ENCODE assay signal across 22 cellular contexts in the genomic region with DNA sequence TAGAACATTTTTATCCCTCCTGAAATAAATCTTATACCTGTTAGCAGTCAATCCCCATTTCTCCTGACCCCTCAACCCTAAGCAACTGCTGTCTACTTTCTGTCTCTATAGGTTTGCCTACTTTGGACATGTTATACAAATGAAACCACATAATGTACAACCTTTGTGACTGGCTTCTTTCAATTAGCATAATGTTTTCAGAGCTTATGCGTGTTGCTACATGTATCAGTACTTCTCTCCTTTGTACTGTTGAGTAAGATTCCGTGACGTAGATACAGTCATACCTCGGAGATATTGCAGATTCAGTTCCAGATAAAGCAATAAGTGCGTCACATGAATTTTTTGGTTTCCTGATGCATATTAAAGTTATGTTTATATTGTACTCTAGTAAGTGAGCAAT.
DNase-seq lines count a peak whose midpoint lies in the region; ATAC-seq and TF ChIP-seq lines count a peak whose summit lies in the region.
"Had no signal": no experiment of that assay in that cellular context is flagged by ENCODE, and none has a peak within 500 bp of the region (broad histone marks: within the 10 kb centered on the region; RNA-seq: fewer than 3 reads in every experiment).

No MANE protein-coding gene starts in this region.

- H2AFZ ChIP-seq in PC-3 (ENCODE audit: low read length) = no peak overlapping the region

- no peaks in the 10 kb centered on the region for H3K27me3 ChIP-seq in PC-3 (ENCODE audit: low read length)
- no peaks in the 10 kb centered on the region for H3K27me3 ChIP-seq in esophagus (ENCODE audit: control insufficient read depth in 1 of 2, insufficient read depth in 2 of 2, low read length in 2 of 2)
- H3K27me3 ChIP-seq: colonic mucosa, SJCRH30 had no signal

- H3K79me2 ChIP-seq in PC-3 (ENCODE audit: low read length) = no peaks in the 10 kb centered on the region

- no TSS peak for BruUV-seq in PC-3 (replicated peaks; lab: Mats Ljungman, UMichigan)

- H3F3A ChIP-seq in PC-3 (ENCODE audit: low read length, unreplicated experiment) = no peaks in the 10 kb centered on the region

- H3K27ac Mint-ChIP-seq in activated CD4-positive, alpha-beta T cell treated with anti-CD3 and anti-CD28 coated beads for 36 hours = no peak overlapping the region
- H3K27ac Mint-ChIP-seq in stimulated activated naive CD8-positive, alpha-beta T cell treated with anti-CD3 and anti-CD28 coated beads, Interleukin-15, amount 100 ng/mL, for 72 hours = no peak overlapping the region
- no peak overlapping the region for H3K27ac Mint-ChIP-seq in osteocyte (ENCODE audit: unreplicated experiment)
- H3K27ac Mint-ChIP-seq: activated naive CD4-positive, alpha-beta T cell treated with anti-CD3 and anti-CD28 coated beads, Interleukin-2, amount 50 U/mL, for 72 hours; nephron progenitor cell; progenitor cell of endocrine pancreas; T-helper 1 cell treated with Interleukin-12 subunit alpha and Interleukin-12 subunit beta and Interleukin-4 antibody, amounts not matched to agents 30 μg/mL and 1 μg/mL, for 36 hours had no signal

- peaks cover 2% of the 10 kb centered on the region for H3K9me3 Mint-ChIP-seq in activated CD4-positive, alpha-beta T cell treated with anti-CD3 and anti-CD28 coated beads for 36 hours (ENCODE audit: low read depth)
- H3K9me3 Mint-ChIP-seq in stimulated activated naive CD8-positive, alpha-beta T cell treated with anti-CD3 and anti-CD28 coated beads, Interleukin-15, amount 100 ng/mL, for 72 hours = peaks cover 9 to 12% of the 10 kb centered on the region in 2 donors
- H3K9me3 Mint-ChIP-seq in osteocyte (ENCODE audit: unreplicated experiment) = peaks cover 9% of the 10 kb centered on the region

- H3K27ac ChIP-seq in PC-3 (ENCODE audit: low read length) (peak overlapping the region; percentile 67), esophagus (ENCODE audit: low read depth in 2 of 2, low read length in 1 of 2) (peak overlapping the region; percentile 65 to 84)
- H3K27ac ChIP-seq: colonic mucosa, HL-60, SJCRH30 had no signal

- peak; percentile 12 for ATAC-seq in activated CD4-positive, alpha-beta T cell treated with anti-CD3 and anti-CD28 coated beads for 36 hours
- ATAC-seq in PC-3 (no peak), HG02610 (IDR thresholded peaks at IDR 0.05; ENCODE audit: unreplicated experiment) (no peak)
- no peak for ATAC-seq in stimulated activated naive CD8-positive, alpha-beta T cell treated with anti-CD3 and anti-CD28 coated beads, Interleukin-15, amount 100 ng/mL, for 72 hours
- ATAC-seq: activated naive CD4-positive, alpha-beta T cell treated with anti-CD3 and anti-CD28 coated beads, Interleukin-2, amount 50 U/mL, for 72 hours; left colon had no signal

- CTCF ChIA-PET in activated CD4-positive, alpha-beta T cell treated with anti-CD3 and anti-CD28 coated beads for 36 hours (lab: Charles Lee) = interaction anchor here (1.4 kb wide), 1 partner anchor 50 kb away, joined by 3 read pairs; no protein-coding TSS in a partner anchor
- CTCF ChIA-PET in PC-3 (lab: Charles Lee) = no interaction called here

- H3K4me1 ChIP-seq in PC-3 (ENCODE audit: insufficient read depth, low read length) = peaks cover 7% of the 10 kb centered on the region
- peaks cover 0 to 5% of the 10 kb centered on the region in 2 donors for H3K4me1 ChIP-seq in esophagus (ENCODE audit: control insufficient read depth in 2 of 2, insufficient read depth in 2 of 2, low read length in 1 of 2)
- H3K4me1 ChIP-seq: colonic mucosa, SJCRH30 had no signal

- no peak overlapping the region for H3K4me3 Mint-ChIP-seq in activated CD4-positive, alpha-beta T cell treated with anti-CD3 and anti-CD28 coated beads for 36 hours
- H3K4me3 Mint-ChIP-seq in stimulated activated naive CD8-positive, alpha-beta T cell treated with anti-CD3 and anti-CD28 coated beads, Interleukin-15, amount 100 ng/mL, for 72 hours = no peak overlapping the region
- no peak overlapping the region for H3K4me3 Mint-ChIP-seq in osteocyte (ENCODE audit: unreplicated experiment)
- H3K4me3 Mint-ChIP-seq: nephron progenitor cell; T-helper 1 cell treated with Interleukin-12 subunit alpha and Interleukin-12 subunit beta and Interleukin-4 antibody, amounts not matched to agents 30 μg/mL and 1 μg/mL, for 36 hours had no signal

- H3K9me3 ChIP-seq in PC-3 (ENCODE audit: low read length) = no peaks in the 10 kb centered on the region
- H3K9me3 ChIP-seq in esophagus (ENCODE audit: control insufficient read depth in 2 of 2, insufficient read depth in 1 of 2, low read depth in 1 of 2, low read length in 1 of 2) = no peaks in the 10 kb centered on the region
- H3K9me3 ChIP-seq: colonic mucosa, SJCRH30 had no signal

- DNase-seq in activated CD4-positive, alpha-beta T cell treated with anti-CD3 and anti-CD28 coated beads for 36 hours = no peak
- no peak for DNase-seq in activated CD4-positive, alpha-beta T cell treated with anti-CD3 and anti-CD28 coated beads for 1 hour
- peak; percentile 19 for DNase-seq in PC-3
- DNase-seq in ureter (ENCODE audit: low spot score) = peak; percentile 38
- no peak for DNase-seq in stimulated activated naive CD8-positive, alpha-beta T cell treated with anti-CD3 and anti-CD28 coated beads, Interleukin-15, amount 100 ng/mL, for 72 hours
- no peak for DNase-seq in osteocyte (ENCODE audit: extremely low spot score, unreplicated experiment)
- DNase-seq: DMS53; left colon; midbrain; MV-4-11; NCI-H2081; NCI-H510A treated with DMSO at 0.1 percent for 48 hours; nephron progenitor cell; SJCRH30; stimulated activated CD4-positive, alpha-beta T cell treated with anti-CD3 and anti-CD28 coated beads, Interleukin-4, amount 100 ng/mL, for 24 hours had no signal

- 0 out of 2 replicates have a peak overlapping the region, but pooled peaks have one; percentile 17 for H3K9ac ChIP-seq in PC-3 (ENCODE audit: low read length)

- H4K20me1 ChIP-seq in PC-3 (ENCODE audit: low read length) = no peaks in the 10 kb centered on the region

- TF ChIP-seq CTCF in PC-3 (conservative IDR thresholded peaks at IDR 0.05; ENCODE audit: low read depth, low read length) (no peak), osteocyte (IDR thresholded peaks at IDR 0.05) (no peak)

- no peaks in the 10 kb centered on the region for H3K27me3 Mint-ChIP-seq in activated CD4-positive, alpha-beta T cell treated with anti-CD3 and anti-CD28 coated beads for 36 hours
- H3K27me3 Mint-ChIP-seq in stimulated activated naive CD8-positive, alpha-beta T cell treated with anti-CD3 and anti-CD28 coated beads, Interleukin-15, amount 100 ng/mL, for 72 hours = no peaks in the 10 kb centered on the region
- H3K27me3 Mint-ChIP-seq in osteocyte (ENCODE audit: unreplicated experiment) = peaks cover 5% of the 10 kb centered on the region
- H3K27me3 Mint-ChIP-seq: progenitor cell of endocrine pancreas had no signal

- H3K36me3 Mint-ChIP-seq in activated CD4-positive, alpha-beta T cell treated with anti-CD3 and anti-CD28 coated beads for 36 hours (ENCODE audit: low read depth) = peaks cover 2% of the 10 kb centered on the region
- no peaks in the 10 kb centered on the region for H3K36me3 Mint-ChIP-seq in osteocyte (ENCODE audit: unreplicated experiment)
- H3K36me3 Mint-ChIP-seq: activated naive CD4-positive, alpha-beta T cell treated with anti-CD3 and anti-CD28 coated beads, Interleukin-2, amount 50 U/mL, for 72 hours had no signal

- no peak overlapping the region for H3K4me2 ChIP-seq in PC-3 (ENCODE audit: low read length)

- H3K4me3 ChIP-seq in PC-3 (ENCODE audit: low read length) = no peak overlapping the region
- no peak overlapping the region for H3K4me3 ChIP-seq in esophagus (ENCODE audit: low read depth in 1 of 2, low read length in 2 of 2)
- H3K4me3 ChIP-seq: colonic mucosa, SJCRH30 had no signal

- 49 to 58% methylated on average over 5 of the region's 5 CpGs for WGBS in esophagus, 2 donors

- no peaks in the 10 kb centered on the region for H3K9me2 ChIP-seq in PC-3 (replicated peaks; ENCODE audit: low read length)

- POLR2A ChIA-PET in activated CD4-positive, alpha-beta T cell treated with anti-CD3 and anti-CD28 coated beads for 36 hours (lab: Charles Lee) = no interaction called here
- POLR2A ChIA-PET in PC-3 (lab: Charles Lee; ENCODE audit: unreplicated experiment) = interaction anchor here (0.6 kb wide), 1 partner anchor 154 kb away, joined by 4 read pairs; no protein-coding TSS in a partner anchor

- no peaks in the 10 kb centered on the region for H3K4me1 Mint-ChIP-seq in activated CD4-positive, alpha-beta T cell treated with anti-CD3 and anti-CD28 coated beads for 36 hours
- no peaks in the 10 kb centered on the region for H3K4me1 Mint-ChIP-seq in stimulated activated naive CD8-positive, alpha-beta T cell treated with anti-CD3 and anti-CD28 coated beads, Interleukin-15, amount 100 ng/mL, for 72 hours
- H3K4me1 Mint-ChIP-seq in osteocyte (ENCODE audit: unreplicated experiment) = peaks cover 2% of the 10 kb centered on the region
- H3K4me1 Mint-ChIP-seq: nephron progenitor cell had no signal

- H3K36me3 ChIP-seq in PC-3 (ENCODE audit: low read depth, low read length) (no peaks in the 10 kb centered on the region), esophagus (ENCODE audit: control insufficient read depth in 2 of 2, insufficient read depth in 2 of 2, low read length in 1 of 2) (no peaks in the 10 kb centered on the region)
- H3K36me3 ChIP-seq: colonic mucosa, SJCRH30 had no signal

- intact Hi-C loops in activated CD4-positive, alpha-beta T cell treated with anti-CD3 and anti-CD28 coated beads for 36 hours (cut with DNase I, micrococcal nuclease) = no loop called here
- intact Hi-C loops in PC-3 (cut with micrococcal nuclease) = loop anchor here (10.0 kb wide), 1 partner anchor 74 kb away; no protein-coding TSS in a partner anchor

Comparison
In these comparisons a context has a peak if more than half of its experiments do, and no peak if none do; other contexts are left out.
1. DNase-seq: peak in PC-3 (single experiment) and ureter (single experiment); none in activated CD4-positive, alpha-beta T cell treated with anti-CD3 and anti-CD28 coated beads for 36 hours (single experiment), activated CD4-positive, alpha-beta T cell treated with anti-CD3 and anti-CD28 coated beads for 1 hour (single experiment), stimulated activated naive CD8-positive, alpha-beta T cell treated with anti-CD3 and anti-CD28 coated beads, Interleukin-15, amount 100 ng/mL, for 72 hours (0 of 2) and osteocyte (single experiment).